ENCODE assay signal across 10 cellular contexts in the genomic region with DNA sequence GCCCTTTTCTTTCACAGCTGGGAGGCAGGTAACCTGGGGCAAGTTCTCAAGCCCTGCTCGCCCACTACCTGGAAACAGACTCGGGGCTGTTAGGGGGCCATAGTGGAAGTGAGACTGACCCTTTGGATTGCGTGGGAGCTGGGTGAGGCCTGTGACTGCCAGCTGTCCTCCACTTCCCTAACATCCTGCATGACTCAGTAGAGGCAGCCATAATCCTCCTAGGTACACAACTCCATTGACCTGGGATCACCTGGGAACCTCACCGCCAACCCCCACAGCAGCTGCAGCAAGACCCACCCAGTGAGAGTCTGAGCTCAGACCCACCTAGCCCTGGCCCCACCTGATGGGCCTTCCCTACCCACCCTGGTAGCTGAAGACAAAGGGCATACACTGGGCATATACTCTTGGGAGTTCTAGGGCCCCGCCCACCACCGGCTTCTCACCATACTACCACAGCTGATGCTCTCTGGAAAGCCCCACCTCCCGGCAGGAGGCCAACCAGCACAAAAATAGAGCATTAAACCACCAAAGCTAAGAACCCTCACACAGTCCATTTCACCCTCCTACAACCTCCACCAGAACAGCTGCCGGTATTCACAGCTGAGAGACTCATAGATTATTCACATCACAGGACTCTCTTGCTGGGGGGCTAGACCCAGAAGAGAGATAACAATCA.
DNase-seq lines count a peak whose midpoint lies in the region; ATAC-seq and TF ChIP-seq lines count a peak whose summit lies in the region.
"Had no signal": no experiment of that assay in that cellular context is flagged by ENCODE, and none has a peak within 500 bp of the region (broad histone marks: within the 10 kb centered on the region; RNA-seq: fewer than 3 reads in every experiment).

No MANE protein-coding gene starts in this region.

- DNase-seq in GM03348 (ENCODE audit: low spot score), result peak; percentile 11
- DNase-seq in GM20000 (ENCODE audit: low spot score), result peak; percentile 13
- DNase-seq in brain microvascular endothelial cell, result peak; percentile 88
- DNase-seq in NCI-H82 treated with DMSO at 0.1 percent for 48 hours (lab: John Stamatoyannopoulos, UW; ENCODE audit: unreplicated experiment), result no peak
- DNase-seq in hypothalamus (lab: John Stamatoyannopoulos, UW), result no peak
- DNase-seq in NOMO-1 treated with DMSO at 0.1 percent for 48 hours (lab: John Stamatoyannopoulos, UW; ENCODE audit: unreplicated experiment), result no peak
- DNase-seq in DMS79 treated with DMSO at 0.1 percent for 48 hours (lab: John Stamatoyannopoulos, UW), result no peak
- DNase-seq: naive thymus-derived CD8-positive, alpha-beta T cell; NCI-H1105 treated with DMSO at 0.1 percent for 48 hours had no signal

- in situ Hi-C loops in brain microvascular endothelial cell (cut with HindIII; ENCODE audit: low pct_ligation_motif_present, low sequenced_read_pairs), result no loop called here

- no peak overlapping the region for H3K4me3 ChIP-seq in brain microvascular endothelial cell (ENCODE audit: low read depth, low read length)

- TF ChIP-seq CTCF in GM20000 (IDR thresholded peaks at IDR 0.05; ENCODE audit: extremely low read depth, missing control alignments) (no peak), brain microvascular endothelial cell (IDR thresholded peaks at IDR 0.05; ENCODE audit: low read depth, low read length, missing control alignments) (no peak)

- no peaks in the 10 kb centered on the region for H3K27me3 ChIP-seq in brain microvascular endothelial cell (replicated peaks)

- no peaks in the 10 kb centered on the region for H3K36me3 ChIP-seq in brain microvascular endothelial cell (replicated peaks)

- peak; percentile 73 for ATAC-seq in HG03159 (IDR thresholded peaks at IDR 0.05; ENCODE audit: unreplicated experiment)
- ATAC-seq: naive thymus-derived CD8-positive, alpha-beta T cell had no signal

- peak overlapping the region; percentile 52 for H3K27ac ChIP-seq in brain microvascular endothelial cell

Comparison
In these comparisons a context has a peak if more than half of its experiments do, and no peak if none do; other contexts are left out.
1. DNase-seq: peak in GM03348 (single experiment), GM20000 (single experiment) and brain microvascular endothelial cell (single experiment); none in NCI-H82 treated with DMSO at 0.1 percent for 48 hours (single experiment), hypothalamus (0 of 51), NOMO-1 treated with DMSO at 0.1 percent for 48 hours (single experiment) and DMS79 treated with DMSO at 0.1 percent for 48 hours (single experiment).